ENCODE assay signal across 19 cellular contexts in the genomic region with DNA sequence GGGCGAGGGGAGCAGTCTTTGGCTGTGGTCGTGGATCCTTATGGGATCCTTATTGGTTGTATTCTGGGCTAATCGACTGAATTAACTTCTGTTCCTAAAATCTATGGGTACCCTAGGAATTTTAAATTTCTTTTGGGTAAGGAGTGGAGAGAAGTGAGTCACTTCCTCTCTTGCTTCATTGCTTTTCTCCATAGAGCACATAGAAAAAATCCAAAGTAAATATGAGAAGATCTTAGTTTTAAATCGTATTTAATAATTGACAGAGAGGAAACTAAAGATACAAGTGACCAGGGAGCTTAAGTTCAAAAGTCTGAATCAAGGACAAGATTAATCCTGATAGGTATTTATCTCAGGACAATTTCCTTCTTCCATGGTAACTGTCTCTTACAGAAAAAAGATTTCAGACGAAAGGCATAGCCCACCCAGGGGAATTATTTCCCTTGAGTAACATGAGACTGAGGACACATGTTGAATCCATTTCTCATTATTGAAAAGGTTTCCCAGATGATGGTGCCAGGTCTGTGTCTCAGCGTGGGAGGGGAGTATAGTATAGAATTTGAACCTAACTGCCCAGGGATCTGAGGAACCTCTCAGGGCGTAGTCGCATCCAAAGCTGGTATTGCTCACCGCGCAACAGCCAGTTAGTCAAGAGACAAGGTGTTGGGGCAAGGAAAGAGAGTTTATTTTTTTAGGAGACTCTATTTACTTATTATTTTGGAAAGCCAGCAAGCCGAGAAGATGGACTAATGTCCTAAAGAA. TPM values are rescaled to one million over a fixed set of nuclear protein-coding genes. Genes with fewer than 3 reads are reported as not detected.
DNase-seq lines count a peak whose midpoint lies in the region; ATAC-seq and TF ChIP-seq lines count a peak whose summit lies in the region.
"Had no signal": no experiment of that assay in that cellular context is flagged by ENCODE, and none has a peak within 500 bp of the region (broad histone marks: within the 10 kb centered on the region; RNA-seq: fewer than 3 reads in every experiment).

No MANE protein-coding gene starts in this region.

- H3K9me3 Mint-ChIP-seq in activated naive CD8-positive, alpha-beta T cell treated with anti-CD3 and anti-CD28 coated beads, Interleukin-2, amount 50 U/mL, for 24 hours: no peaks in the 10 kb centered on the region
- H3K9me3 Mint-ChIP-seq: activated naive CD4-positive, alpha-beta T cell treated with anti-CD3 and anti-CD28 coated beads, Interleukin-2, amount 50 U/mL, for 72 hours had no signal

- H3K4me1 ChIP-seq in BLaER1 treated with 17β-estradiol and CSF1 and Interleukin-3, amounts not matched to agents 10 nM and 100 nM: peaks cover 26 to 35% (median 29%) of the 10 kb centered on the region in 10 experiments
- no peaks in the 10 kb centered on the region for H3K4me1 ChIP-seq in right atrium auricular region
- H3K4me1 ChIP-seq: gastroesophageal sphincter had no signal

- no peak overlapping the region for H3K4me3 Mint-ChIP-seq in activated naive CD8-positive, alpha-beta T cell treated with anti-CD3 and anti-CD28 coated beads, Interleukin-2, amount 50 U/mL, for 24 hours
- H3K4me3 Mint-ChIP-seq: B cell, endodermal cell, nephron had no signal

- H3K27ac Mint-ChIP-seq in activated naive CD8-positive, alpha-beta T cell treated with anti-CD3 and anti-CD28 coated beads, Interleukin-2, amount 50 U/mL, for 24 hours: peak overlapping the region; percentile 62
- H3K27ac Mint-ChIP-seq: activated naive CD4-positive, alpha-beta T cell treated with anti-CD3 and anti-CD28 coated beads, Interleukin-2, amount 50 U/mL, for 72 hours; B cell; endodermal cell had no signal

- no peak for TF ChIP-seq CTCF in right atrium auricular region (IDR thresholded peaks at IDR 0.05)

- no peaks in the 10 kb centered on the region for H3K36me3 Mint-ChIP-seq in activated naive CD8-positive, alpha-beta T cell treated with anti-CD3 and anti-CD28 coated beads, Interleukin-2, amount 50 U/mL, for 24 hours (ENCODE audit: low read depth)
- H3K36me3 Mint-ChIP-seq: activated naive CD4-positive, alpha-beta T cell treated with anti-CD3 and anti-CD28 coated beads, Interleukin-2, amount 50 U/mL, for 72 hours had no signal

- ATAC-seq in activated naive CD8-positive, alpha-beta T cell treated with anti-CD3 and anti-CD28 coated beads, Interleukin-2, amount 50 U/mL, for 24 hours: no peak
- no peak for ATAC-seq in HG03135 (IDR thresholded peaks at IDR 0.05; ENCODE audit: unreplicated experiment)
- no peak for ATAC-seq in GM19397 (IDR thresholded peaks at IDR 0.05; ENCODE audit: unreplicated experiment)
- no peak for ATAC-seq in GM19467 (IDR thresholded peaks at IDR 0.05; ENCODE audit: unreplicated experiment)
- ATAC-seq: gastroesophageal sphincter, Right ventricle myocardium inferior had no signal

- DNase-seq in HCEC 1CT (peak; percentile 62), glomerular visceral epithelial cell (ENCODE audit: extremely low spot score) (peak; percentile 23), right atrium auricular region (ENCODE audit: low spot score) (no peak)
- DNase-seq in activated naive CD8-positive, alpha-beta T cell treated with anti-CD3 and anti-CD28 coated beads, Interleukin-2, amount 50 U/mL, for 24 hours: no peak
- DNase-seq: activated CD4-positive, alpha-beta T cell treated with anti-CD3 and anti-CD28 coated beads for 4 hours; central memory CD4-positive, alpha-beta T cell; endodermal cell; NCI-H1092; NK-92 treated with Interleukin-12 subunit alpha and Interleukin-12 subunit beta, amount 100 ng/mL, for 24 hours had no signal

- no peaks in the 10 kb centered on the region for H3K36me3 ChIP-seq in BLaER1 treated with 17β-estradiol and CSF1 and Interleukin-3, amounts not matched to agents 10 nM and 100 nM
- H3K36me3 ChIP-seq in right atrium auricular region: no peaks in the 10 kb centered on the region
- H3K36me3 ChIP-seq: gastroesophageal sphincter had no signal

- peaks cover 0 to 18% (median 10%) of the 10 kb centered on the region in 11 experiments; a peak in 16 of 22 replicates for H3K9me3 ChIP-seq in BLaER1 treated with 17β-estradiol and CSF1 and Interleukin-3, amounts not matched to agents 10 nM and 100 nM (replicated peaks in 1 of 11)
- H3K9me3 ChIP-seq in right atrium auricular region: peaks cover 0 to 4% of the 10 kb centered on the region in 2 donors

- no peaks in the 10 kb centered on the region for H4K20me1 ChIP-seq in BLaER1 treated with 17β-estradiol and CSF1 and Interleukin-3, amounts not matched to agents 10 nM and 100 nM

- no peak overlapping the region for H3K4me3 ChIP-seq in BLaER1 treated with 17β-estradiol and CSF1 and Interleukin-3, amounts not matched to agents 10 nM and 100 nM
- H3K4me3 ChIP-seq in right atrium auricular region: no peak overlapping the region
- H3K4me3 ChIP-seq: gastroesophageal sphincter had no signal

- H3K27me3 Mint-ChIP-seq in activated naive CD8-positive, alpha-beta T cell treated with anti-CD3 and anti-CD28 coated beads, Interleukin-2, amount 50 U/mL, for 24 hours: no peaks in the 10 kb centered on the region
- H3K27me3 Mint-ChIP-seq: B cell had no signal

- no peaks in the 10 kb centered on the region for H3K27me3 ChIP-seq in BLaER1 treated with 17β-estradiol and CSF1 and Interleukin-3, amounts not matched to agents 10 nM and 100 nM
- H3K27me3 ChIP-seq in right atrium auricular region: no peaks in the 10 kb centered on the region
- H3K27me3 ChIP-seq: gastroesophageal sphincter had no signal

- peaks cover 58% of the 10 kb centered on the region for H3K4me1 Mint-ChIP-seq in activated naive CD8-positive, alpha-beta T cell treated with anti-CD3 and anti-CD28 coated beads, Interleukin-2, amount 50 U/mL, for 24 hours
- H3K4me1 Mint-ChIP-seq: B cell, nephron had no signal

- H3K9ac ChIP-seq in BLaER1 treated with 17β-estradiol and CSF1 and Interleukin-3, amounts not matched to agents 10 nM and 100 nM: no peak overlapping the region

- H3K27ac ChIP-seq in BLaER1 treated with 17β-estradiol and CSF1 and Interleukin-3, amounts not matched to agents 10 nM and 100 nM: peak overlapping the region in 6 of 11 experiments; percentile 2 to 46 (median 17); a peak in 4 of 22 replicates
- no peak overlapping the region for H3K27ac ChIP-seq in right atrium auricular region
- H3K27ac ChIP-seq: gastroesophageal sphincter had no signal

- peak overlapping the region; percentile 3 to 75 (median 53); a peak in 20 of 22 replicates for H3K4me2 ChIP-seq in BLaER1 treated with 17β-estradiol and CSF1 and Interleukin-3, amounts not matched to agents 10 nM and 100 nM

RNA-seq across cellular contexts. Expression of a gene that starts 28.7 kb away (rescaled TPM):
- not detected for total RNA-seq in right atrium auricular region
- total RNA-seq: endodermal cell, gastroesophageal sphincter, lung microvascular endothelial cell had no signal

Comparison
In these comparisons a context has a peak if more than half of its experiments do, and no peak if none do; other contexts are left out.
1. H3K27ac ChIP-seq: peak in BLaER1 treated with 17β-estradiol and CSF1 and Interleukin-3, amounts not matched to agents 10 nM and 100 nM (6 of 11); none in right atrium auricular region (0 of 2).
2. DNase-seq: peak in HCEC 1CT (single experiment) and glomerular visceral epithelial cell (single experiment); none in activated naive CD8-positive, alpha-beta T cell treated with anti-CD3 and anti-CD28 coated beads, Interleukin-2, amount 50 U/mL, for 24 hours (single experiment) and right atrium auricular region (single experiment).